Comparison of ENCODE assay signal across 24 cellular contexts in genomic region chr2:127624321-127625145, GRCh38. TPM values are rescaled to one million over a fixed set of nuclear protein-coding genes. Genes with fewer than 3 reads are reported as not detected.
DNase-seq lines count a peak whose midpoint lies in the region; ATAC-seq and TF ChIP-seq lines count a peak whose summit lies in the region.
"Had no signal": no experiment of that assay in that cellular context is flagged by ENCODE, and none has a peak within 500 bp of the region (broad histone marks: within the 10 kb centered on the region; RNA-seq: fewer than 3 reads in every experiment).

No MANE protein-coding gene starts in this region.

- H3K4me3 ChIP-seq in OCI-LY7 (ENCODE audit: low read depth, low read length, poor library complexity, severe bottlenecking), result no peak overlapping the region
- H3K4me3 ChIP-seq: body of pancreas, pancreas, SJCRH30, thoracic aorta had no signal

- peaks cover 32% of the 10 kb centered on the region for H3K4me1 Mint-ChIP-seq in HFFc6 (ENCODE audit: low read depth)
- peaks cover 59 to 95% of the 10 kb centered on the region in 2 donors for H3K4me1 Mint-ChIP-seq in stimulated activated naive B cell treated with anti-CD40 and anti-IgM and Interleukin-4, amounts not matched to agents 10 μg/mL and 1 μg/mL and 100 μg/mL, for 72 hours
- H3K4me1 Mint-ChIP-seq: activated naive CD8-positive, alpha-beta T cell treated with anti-CD3 and anti-CD28 coated beads, Interleukin-2, amount 10 ng/mL, durations not matched to agents 7 days and 5 days; stimulated activated effector memory CD8-positive, alpha-beta T cell treated with anti-CD3 and anti-CD28 coated beads, Interleukin-12 subunit alpha, Interleukin-12 subunit beta, amount 100 ng/mL, for 72 hours had no signal

- peaks cover 3% of the 10 kb centered on the region for H3K27me3 Mint-ChIP-seq in HFFc6 (ENCODE audit: insufficient read depth)
- no peaks in the 10 kb centered on the region for H3K27me3 Mint-ChIP-seq in stimulated activated naive B cell treated with anti-CD40 and anti-IgM and Interleukin-4, amounts not matched to agents 10 μg/mL and 1 μg/mL and 100 μg/mL, for 72 hours
- H3K27me3 Mint-ChIP-seq: activated naive CD8-positive, alpha-beta T cell treated with anti-CD3 and anti-CD28 coated beads, Interleukin-2, amount 10 ng/mL, durations not matched to agents 7 days and 5 days had no signal

- no peaks in the 10 kb centered on the region for H3K79me2 ChIP-seq in OCI-LY7 (ENCODE audit: insufficient read depth, low read depth, low read length)

- H3K4me3 Mint-ChIP-seq in HFFc6, result no peak overlapping the region
- H3K4me3 Mint-ChIP-seq in stimulated activated naive B cell treated with anti-CD40 and anti-IgM and Interleukin-4, amounts not matched to agents 10 μg/mL and 1 μg/mL and 100 μg/mL, for 72 hours, result no peak overlapping the region
- H3K4me3 Mint-ChIP-seq: activated naive CD8-positive, alpha-beta T cell treated with anti-CD3 and anti-CD28 coated beads, Interleukin-2, amount 10 ng/mL, durations not matched to agents 7 days and 5 days; activated T-helper 1 cell treated with anti-CD3 and anti-CD28 coated beads, Interleukin-12 subunit alpha, Interleukin-12 subunit beta, Interleukin-2, Interleukin-4 antibody, amounts not matched to agents 30 ng/mL and 10 ng/mL and 1 ng/mL, durations not matched to agents 14 hours and 24 hours and 36 hours; mesothelial cell of epicardium; naive thymus-derived CD8-positive, alpha-beta T cell; stimulated activated effector memory CD8-positive, alpha-beta T cell treated with anti-CD3 and anti-CD28 coated beads, Interleukin-12 subunit alpha, Interleukin-12 subunit beta, amount 100 ng/mL, for 72 hours had no signal

- H3K27ac ChIP-seq in OCI-LY7 (ENCODE audit: low read depth, low read length, poor library complexity, severe bottlenecking), result no peak overlapping the region
- H3K27ac ChIP-seq: body of pancreas, pancreas, SJCRH30, thoracic aorta had no signal

- H3K36me3 Mint-ChIP-seq in HFFc6 (ENCODE audit: low read depth), result peaks cover 5% of the 10 kb centered on the region; the same call in 1 of the 2 replicates
- peaks cover 2 to 4% of the 10 kb centered on the region in 2 donors for H3K36me3 Mint-ChIP-seq in stimulated activated naive B cell treated with anti-CD40 and anti-IgM and Interleukin-4, amounts not matched to agents 10 μg/mL and 1 μg/mL and 100 μg/mL, for 72 hours
- H3K36me3 Mint-ChIP-seq: activated naive CD8-positive, alpha-beta T cell treated with anti-CD3 and anti-CD28 coated beads, Interleukin-2, amount 10 ng/mL, durations not matched to agents 7 days and 5 days; mesothelial cell of epicardium; naive thymus-derived CD8-positive, alpha-beta T cell; stimulated activated effector memory CD8-positive, alpha-beta T cell treated with anti-CD3 and anti-CD28 coated beads, Interleukin-12 subunit alpha, Interleukin-12 subunit beta, amount 100 ng/mL, for 72 hours had no signal

- H3K27ac Mint-ChIP-seq in HFFc6, result 0 out of 2 replicates have a peak overlapping the region, but pooled peaks have one; percentile 31
- H3K27ac Mint-ChIP-seq in stimulated activated naive B cell treated with anti-CD40 and anti-IgM and Interleukin-4, amounts not matched to agents 10 μg/mL and 1 μg/mL and 100 μg/mL, for 72 hours, result peak overlapping the region; percentile 56
- H3K27ac Mint-ChIP-seq: activated naive CD8-positive, alpha-beta T cell treated with anti-CD3 and anti-CD28 coated beads, Interleukin-2, amount 10 ng/mL, durations not matched to agents 7 days and 5 days; activated T-helper 1 cell treated with anti-CD3 and anti-CD28 coated beads, Interleukin-12 subunit alpha, Interleukin-12 subunit beta, Interleukin-2, Interleukin-4 antibody, amounts not matched to agents 30 ng/mL and 10 ng/mL and 1 ng/mL, durations not matched to agents 14 hours and 24 hours and 36 hours; mesothelial cell of epicardium; stimulated activated effector memory CD8-positive, alpha-beta T cell treated with anti-CD3 and anti-CD28 coated beads, Interleukin-12 subunit alpha, Interleukin-12 subunit beta, amount 100 ng/mL, for 72 hours had no signal

- intact Hi-C loops in OCI-LY7 (cut with micrococcal nuclease; ENCODE audit: unreplicated experiment), result no loop called here

- ATAC-seq in stimulated activated naive B cell treated with anti-CD40 and anti-IgM and Interleukin-4, amounts not matched to agents 10 μg/mL and 1 μg/mL and 100 μg/mL, for 72 hours (replicated peaks), result no peak
- ATAC-seq: body of pancreas; naive thymus-derived CD8-positive, alpha-beta T cell; pancreas; stimulated activated effector memory CD8-positive, alpha-beta T cell treated with anti-CD3 and anti-CD28 coated beads, Interleukin-12 subunit alpha, Interleukin-12 subunit beta, amount 100 ng/mL, for 72 hours had no signal

- H3K9me3 ChIP-seq in OCI-LY7 (ENCODE audit: low read length), result no peaks in the 10 kb centered on the region
- H3K9me3 ChIP-seq: body of pancreas, pancreas, SJCRH30, thoracic aorta had no signal

- no peaks in the 10 kb centered on the region for H3K9me3 Mint-ChIP-seq in HFFc6
- H3K9me3 Mint-ChIP-seq in stimulated activated naive B cell treated with anti-CD40 and anti-IgM and Interleukin-4, amounts not matched to agents 10 μg/mL and 1 μg/mL and 100 μg/mL, for 72 hours, result no peaks in the 10 kb centered on the region
- H3K9me3 Mint-ChIP-seq: activated naive CD8-positive, alpha-beta T cell treated with anti-CD3 and anti-CD28 coated beads, Interleukin-2, amount 10 ng/mL, durations not matched to agents 7 days and 5 days; activated T-helper 1 cell treated with anti-CD3 and anti-CD28 coated beads, Interleukin-12 subunit alpha, Interleukin-12 subunit beta, Interleukin-2, Interleukin-4 antibody, amounts not matched to agents 30 ng/mL and 10 ng/mL and 1 ng/mL, durations not matched to agents 14 hours and 24 hours and 36 hours; mesothelial cell of epicardium; naive thymus-derived CD8-positive, alpha-beta T cell; stimulated activated effector memory CD8-positive, alpha-beta T cell treated with anti-CD3 and anti-CD28 coated beads, Interleukin-12 subunit alpha, Interleukin-12 subunit beta, amount 100 ng/mL, for 72 hours had no signal

- peak; percentile 7 for DNase-seq in activated T-cell treated with anti-CD3 and anti-CD28 coated beads, Interleukin-2, amount 50 U/mL, for 1 hour
- DNase-seq in activated T-cell treated with anti-CD3 and anti-CD28 coated beads for 4 hours, result no peak
- no peak for DNase-seq in HFFc6
- peak; percentile 34 for DNase-seq in hepatic stellate cell (ENCODE audit: low spot score)
- no peak for DNase-seq in stimulated activated naive B cell treated with anti-CD40 and anti-IgM and Interleukin-4, amounts not matched to agents 10 μg/mL and 1 μg/mL and 100 μg/mL, for 72 hours
- DNase-seq in NCI-H1694 (lab: John Stamatoyannopoulos, UW), result no peak
- DNase-seq in OCI-LY7 (ENCODE audit: low spot score), result no peak
- no peak for DNase-seq in stimulated activated CD4-positive, alpha-beta T cell treated with anti-CD3 and anti-CD28 coated beads, Interleukin-4, amount 100 ng/mL, for 1 hour
- DNase-seq: activated CD4-positive, alpha-beta T cell treated with anti-CD3 and anti-CD28 coated beads for 1 hour; COR-L47; NCI-H1092 treated with DMSO at 0.1 percent for 48 hours; NCI-H2029; NCI-H82; SJCRH30; stimulated activated CD4-positive, alpha-beta T cell treated with anti-CD3 and anti-CD28 coated beads, Interleukin-1b, Interleukin-23, amount 100 ng/mL, for 48 hours had no signal

- TF ChIP-seq CTCF in HFFc6 (IDR thresholded peaks at IDR 0.05), result no peak
- TF ChIP-seq CTCF in OCI-LY7 (conservative IDR thresholded peaks at IDR 0.05; ENCODE audit: low read length), result no peak

- H3K4me1 ChIP-seq in OCI-LY7 (ENCODE audit: insufficient read depth, low read length, poor library complexity, severe bottlenecking), result no peaks in the 10 kb centered on the region
- H3K4me1 ChIP-seq: body of pancreas, pancreas, SJCRH30 had no signal

- no peaks in the 10 kb centered on the region for H3K36me3 ChIP-seq in OCI-LY7 (ENCODE audit: insufficient read depth, low read length)
- H3K36me3 ChIP-seq: pancreas, SJCRH30, thoracic aorta had no signal

- H2AFZ ChIP-seq in OCI-LY7 (ENCODE audit: low read length), result no peak overlapping the region

- H4K20me1 ChIP-seq in OCI-LY7 (ENCODE audit: insufficient read depth, low read length), result no peaks in the 10 kb centered on the region

- no TSS peak for BruUV-seq in OCI-LY7 (replicated peaks; lab: Mats Ljungman, UMichigan)

- POLR2A ChIA-PET in OCI-LY7 (lab: Charles Lee), result no interaction called here

- H3K9me2 ChIP-seq in OCI-LY7 (ENCODE audit: insufficient read depth, low read length), result no peaks in the 10 kb centered on the region

- H3K4me2 ChIP-seq in OCI-LY7 (ENCODE audit: low read length), result no peak overlapping the region

- CTCF ChIA-PET in OCI-LY7 (lab: Charles Lee; ENCODE audit: unreplicated experiment), result no interaction called here

RNA-seq across cellular contexts. Expression of gene GPR17, which starts 21.4 kb away (rescaled TPM):
- not detected for total RNA-seq in HFFc6 (2021; fragmentation: NEBNext Ultra II Directional; extraction: Animal tissue kit (Norgen Biotek cat#: 25700))
- total RNA-seq in OCI-LY7 (2014; rRNA removed; shearing (Covaris generic)), result 0.22 TPM in 1 of 2 replicates, not detected in the other
- total RNA-seq in OCI-LY7 (2022), result not detected in 2 replicates
- total RNA-seq: activated naive CD8-positive, alpha-beta T cell treated with anti-CD3 and anti-CD28 coated beads, Interleukin-2, amount 10 ng/mL, durations not matched to agents 7 days and 5 days; activated T-helper 1 cell treated with anti-CD3 and anti-CD28 coated beads, Interleukin-12 subunit alpha, Interleukin-12 subunit beta, Interleukin-2, Interleukin-4 antibody, amounts not matched to agents 30 ng/mL and 10 ng/mL and 1 ng/mL, durations not matched to agents 14 hours and 24 hours and 36 hours; glomerular endothelial cell; mesothelial cell of epicardium; naive thymus-derived CD8-positive, alpha-beta T cell; pancreas; SJCRH30; thoracic aorta had no signal

RNA-seq across cellular contexts. Expression of gene LIMS2, which starts 50.8 kb away (rescaled TPM):
- 10 to 100 TPM; 47.8 to 65.0 (median 59.1) TPM for total RNA-seq in HFFc6 (2021; fragmentation: NEBNext Ultra II Directional; extraction: Animal tissue kit (Norgen Biotek cat#: 25700))
- 0.44 and 1.6 TPM in 2 replicates for total RNA-seq in OCI-LY7 (2014; rRNA removed; shearing (Covaris generic))
- 24.4 and 24.9 TPM in 2 replicates for total RNA-seq in OCI-LY7 (2022)

Comparison
In these comparisons a context has a peak if more than half of its experiments do, and no peak if none do; other contexts are left out.
1. DNase-seq: peak in activated T-cell treated with anti-CD3 and anti-CD28 coated beads, Interleukin-2, amount 50 U/mL, for 1 hour (single experiment) and hepatic stellate cell (single experiment); none in activated T-cell treated with anti-CD3 and anti-CD28 coated beads for 4 hours (single experiment), HFFc6 (single experiment), stimulated activated naive B cell treated with anti-CD40 and anti-IgM and Interleukin-4, amounts not matched to agents 10 μg/mL and 1 μg/mL and 100 μg/mL, for 72 hours (single experiment), NCI-H1694 (single experiment), OCI-LY7 (single experiment) and stimulated activated CD4-positive, alpha-beta T cell treated with anti-CD3 and anti-CD28 coated beads, Interleukin-4, amount 100 ng/mL, for 1 hour (single experiment).